ENCODE assay signal across 1 cellular context in genomic region chr11:74170694-74171629, GRCh38.
TF ChIP-seq lines count a peak whose summit lies in the region.

A gene with protein sequence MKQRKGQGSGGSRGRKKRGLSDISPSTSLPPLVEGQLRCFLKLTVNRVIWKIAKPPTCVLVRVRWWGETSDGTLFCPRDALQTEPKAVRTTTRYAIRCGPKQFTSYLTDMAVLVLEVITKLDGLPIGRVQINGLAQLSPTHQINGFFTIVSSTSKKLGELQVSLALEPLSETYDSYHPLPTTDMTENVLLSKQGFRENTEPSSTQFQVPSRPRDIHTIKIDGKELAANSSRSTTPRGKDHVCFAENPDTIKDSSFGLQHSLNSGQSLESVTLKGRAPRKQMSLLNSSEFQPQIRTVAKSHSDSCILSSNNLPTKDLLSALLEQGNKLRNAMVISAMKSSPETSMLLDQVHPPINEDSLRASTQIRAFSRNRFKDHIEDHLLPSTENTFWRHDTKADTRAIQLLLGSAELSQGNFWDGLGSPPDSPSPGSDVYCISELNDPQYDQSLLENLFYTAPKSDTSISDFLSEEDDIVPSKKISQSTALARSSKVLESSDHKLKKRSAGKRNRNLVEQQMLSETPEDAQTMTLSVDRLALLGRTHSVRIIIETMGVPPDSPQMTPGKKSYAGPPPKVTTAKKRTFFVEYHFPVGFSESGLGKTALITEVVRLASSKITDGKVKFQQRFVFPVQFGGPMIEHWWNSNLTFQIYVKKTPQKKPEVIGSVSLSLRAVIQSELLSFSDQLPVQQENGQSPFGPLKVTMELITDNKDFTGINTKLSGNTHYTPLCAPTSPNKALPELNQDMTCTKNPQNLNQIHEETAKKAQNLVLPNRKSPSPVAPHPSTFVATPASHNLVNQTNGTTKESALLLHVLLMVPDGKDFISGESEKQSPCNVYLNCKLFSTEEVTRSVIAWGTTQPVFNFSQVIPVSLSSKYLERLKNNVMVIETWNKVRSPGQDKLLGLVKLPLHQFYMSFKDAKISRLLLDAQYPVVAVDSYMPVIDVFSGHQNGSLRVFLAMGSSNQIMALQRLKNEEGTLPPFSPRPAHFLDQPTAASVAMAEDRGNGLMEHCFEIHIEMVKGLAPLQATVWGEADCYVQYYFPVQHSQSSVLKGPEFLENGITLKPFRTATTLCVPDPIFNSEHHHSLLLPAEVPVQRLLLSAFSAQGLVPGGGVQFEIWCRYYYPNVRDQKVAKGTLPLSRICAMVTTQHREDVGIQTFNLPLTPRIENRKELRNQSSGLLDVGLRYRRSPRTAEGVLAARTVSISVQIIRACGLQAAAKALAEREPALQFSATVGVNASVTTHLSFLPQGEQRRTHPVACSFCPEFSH (N-terminal part only) (minus strand): TSS chr11:74171002. CDS start chr11:74170792, 210 bp downstream.
TSS of gene PPME1 (plus strand) at chr11:74171289. CDS start at chr11:74171422, 133 bp downstream.

TF ChIP-seq in HepG2, 621 proteins besides CTCF, POLR2A, EP300 and RAD21 (continued from another document and continues in another):
- TF ChIP-seq, protein P1, sequence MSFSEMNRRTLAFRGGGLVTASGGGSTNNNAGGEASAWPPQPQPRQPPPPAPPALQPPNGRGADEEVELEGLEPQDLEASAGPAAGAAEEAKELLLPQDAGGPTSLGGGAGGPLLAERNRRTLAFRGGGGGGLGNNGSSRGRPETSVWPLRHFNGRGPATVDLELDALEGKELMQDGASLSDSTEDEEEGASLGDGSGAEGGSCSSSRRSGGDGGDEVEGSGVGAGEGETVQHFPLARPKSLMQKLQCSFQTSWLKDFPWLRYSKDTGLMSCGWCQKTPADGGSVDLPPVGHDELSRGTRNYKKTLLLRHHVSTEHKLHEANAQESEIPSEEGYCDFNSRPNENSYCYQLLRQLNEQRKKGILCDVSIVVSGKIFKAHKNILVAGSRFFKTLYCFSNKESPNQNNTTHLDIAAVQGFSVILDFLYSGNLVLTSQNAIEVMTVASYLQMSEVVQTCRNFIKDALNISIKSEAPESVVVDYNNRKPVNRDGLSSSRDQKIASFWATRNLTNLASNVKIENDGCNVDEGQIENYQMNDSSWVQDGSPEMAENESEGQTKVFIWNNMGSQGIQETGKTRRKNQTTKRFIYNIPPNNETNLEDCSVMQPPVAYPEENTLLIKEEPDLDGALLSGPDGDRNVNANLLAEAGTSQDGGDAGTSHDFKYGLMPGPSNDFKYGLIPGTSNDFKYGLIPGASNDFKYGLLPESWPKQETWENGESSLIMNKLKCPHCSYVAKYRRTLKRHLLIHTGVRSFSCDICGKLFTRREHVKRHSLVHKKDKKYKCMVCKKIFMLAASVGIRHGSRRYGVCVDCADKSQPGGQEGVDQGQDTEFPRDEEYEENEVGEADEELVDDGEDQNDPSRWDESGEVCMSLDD (CRISPR knock-in tag; IDR thresholded peaks at IDR 0.05; ENCODE audit: borderline replicate concordance): no peak; the same call in 1 of the 2 replicates
- TF ChIP-seq PBX3 (CRISPR knock-in tag; IDR thresholded peaks at IDR 0.05; ENCODE audit: borderline replicate concordance): no peak
- peak; percentile 90 for TF ChIP-seq PHF8 (CRISPR knock-in tag; IDR thresholded peaks at IDR 0.05)
- TF ChIP-seq KLF6 (CRISPR knock-in tag; IDR thresholded peaks at IDR 0.05): peak; percentile 46; the same call in 1 of the 2 replicates
- TF ChIP-seq, protein P2, sequence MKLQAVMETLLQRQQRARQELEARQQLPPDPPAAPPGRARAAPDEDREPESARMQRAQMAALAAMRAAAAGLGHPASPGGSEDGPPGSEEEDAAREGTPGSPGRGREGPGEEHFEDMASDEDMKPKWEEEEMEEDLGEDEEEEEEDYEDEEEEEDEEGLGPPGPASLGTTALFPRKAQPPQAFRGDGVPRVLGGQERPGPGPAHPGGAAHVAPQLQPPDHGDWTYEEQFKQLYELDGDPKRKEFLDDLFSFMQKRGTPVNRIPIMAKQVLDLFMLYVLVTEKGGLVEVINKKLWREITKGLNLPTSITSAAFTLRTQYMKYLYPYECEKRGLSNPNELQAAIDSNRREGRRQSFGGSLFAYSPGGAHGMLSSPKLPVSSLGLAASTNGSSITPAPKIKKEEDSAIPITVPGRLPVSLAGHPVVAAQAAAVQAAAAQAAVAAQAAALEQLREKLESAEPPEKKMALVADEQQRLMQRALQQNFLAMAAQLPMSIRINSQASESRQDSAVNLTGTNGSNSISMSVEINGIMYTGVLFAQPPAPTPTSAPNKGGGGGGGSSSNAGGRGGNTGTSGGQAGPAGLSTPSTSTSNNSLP (IDR thresholded peaks at IDR 0.05; ENCODE audit: low read depth, low read length): no peak
- peak; percentile 96; the same call in 1 of the 2 replicates for TF ChIP-seq ZNF510 (CRISPR knock-in tag; IDR thresholded peaks at IDR 0.05; ENCODE audit: low read depth)
- no peak for TF ChIP-seq ATF3 (CRISPR knock-in tag; IDR thresholded peaks at IDR 0.05)
- TF ChIP-seq, protein P3, sequence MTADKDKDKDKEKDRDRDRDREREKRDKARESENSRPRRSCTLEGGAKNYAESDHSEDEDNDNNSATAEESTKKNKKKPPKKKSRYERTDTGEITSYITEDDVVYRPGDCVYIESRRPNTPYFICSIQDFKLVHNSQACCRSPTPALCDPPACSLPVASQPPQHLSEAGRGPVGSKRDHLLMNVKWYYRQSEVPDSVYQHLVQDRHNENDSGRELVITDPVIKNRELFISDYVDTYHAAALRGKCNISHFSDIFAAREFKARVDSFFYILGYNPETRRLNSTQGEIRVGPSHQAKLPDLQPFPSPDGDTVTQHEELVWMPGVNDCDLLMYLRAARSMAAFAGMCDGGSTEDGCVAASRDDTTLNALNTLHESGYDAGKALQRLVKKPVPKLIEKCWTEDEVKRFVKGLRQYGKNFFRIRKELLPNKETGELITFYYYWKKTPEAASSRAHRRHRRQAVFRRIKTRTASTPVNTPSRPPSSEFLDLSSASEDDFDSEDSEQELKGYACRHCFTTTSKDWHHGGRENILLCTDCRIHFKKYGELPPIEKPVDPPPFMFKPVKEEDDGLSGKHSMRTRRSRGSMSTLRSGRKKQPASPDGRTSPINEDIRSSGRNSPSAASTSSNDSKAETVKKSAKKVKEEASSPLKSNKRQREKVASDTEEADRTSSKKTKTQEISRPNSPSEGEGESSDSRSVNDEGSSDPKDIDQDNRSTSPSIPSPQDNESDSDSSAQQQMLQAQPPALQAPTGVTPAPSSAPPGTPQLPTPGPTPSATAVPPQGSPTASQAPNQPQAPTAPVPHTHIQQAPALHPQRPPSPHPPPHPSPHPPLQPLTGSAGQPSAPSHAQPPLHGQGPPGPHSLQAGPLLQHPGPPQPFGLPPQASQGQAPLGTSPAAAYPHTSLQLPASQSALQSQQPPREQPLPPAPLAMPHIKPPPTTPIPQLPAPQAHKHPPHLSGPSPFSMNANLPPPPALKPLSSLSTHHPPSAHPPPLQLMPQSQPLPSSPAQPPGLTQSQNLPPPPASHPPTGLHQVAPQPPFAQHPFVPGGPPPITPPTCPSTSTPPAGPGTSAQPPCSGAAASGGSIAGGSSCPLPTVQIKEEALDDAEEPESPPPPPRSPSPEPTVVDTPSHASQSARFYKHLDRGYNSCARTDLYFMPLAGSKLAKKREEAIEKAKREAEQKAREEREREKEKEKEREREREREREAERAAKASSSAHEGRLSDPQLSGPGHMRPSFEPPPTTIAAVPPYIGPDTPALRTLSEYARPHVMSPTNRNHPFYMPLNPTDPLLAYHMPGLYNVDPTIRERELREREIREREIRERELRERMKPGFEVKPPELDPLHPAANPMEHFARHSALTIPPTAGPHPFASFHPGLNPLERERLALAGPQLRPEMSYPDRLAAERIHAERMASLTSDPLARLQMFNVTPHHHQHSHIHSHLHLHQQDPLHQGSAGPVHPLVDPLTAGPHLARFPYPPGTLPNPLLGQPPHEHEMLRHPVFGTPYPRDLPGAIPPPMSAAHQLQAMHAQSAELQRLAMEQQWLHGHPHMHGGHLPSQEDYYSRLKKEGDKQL (CRISPR knock-in tag; IDR thresholded peaks at IDR 0.05; ENCODE audit: low read depth): no peak
- TF ChIP-seq HCFC1 (IDR thresholded peaks at IDR 0.05; ENCODE audit: low read depth, low read length): peak; percentile 86
- peak; percentile 53; the same call in 1 of the 2 replicates for TF ChIP-seq ZNF607 (CRISPR knock-in tag; IDR thresholded peaks at IDR 0.05; ENCODE audit: borderline replicate concordance)
- TF ChIP-seq, protein P4, sequence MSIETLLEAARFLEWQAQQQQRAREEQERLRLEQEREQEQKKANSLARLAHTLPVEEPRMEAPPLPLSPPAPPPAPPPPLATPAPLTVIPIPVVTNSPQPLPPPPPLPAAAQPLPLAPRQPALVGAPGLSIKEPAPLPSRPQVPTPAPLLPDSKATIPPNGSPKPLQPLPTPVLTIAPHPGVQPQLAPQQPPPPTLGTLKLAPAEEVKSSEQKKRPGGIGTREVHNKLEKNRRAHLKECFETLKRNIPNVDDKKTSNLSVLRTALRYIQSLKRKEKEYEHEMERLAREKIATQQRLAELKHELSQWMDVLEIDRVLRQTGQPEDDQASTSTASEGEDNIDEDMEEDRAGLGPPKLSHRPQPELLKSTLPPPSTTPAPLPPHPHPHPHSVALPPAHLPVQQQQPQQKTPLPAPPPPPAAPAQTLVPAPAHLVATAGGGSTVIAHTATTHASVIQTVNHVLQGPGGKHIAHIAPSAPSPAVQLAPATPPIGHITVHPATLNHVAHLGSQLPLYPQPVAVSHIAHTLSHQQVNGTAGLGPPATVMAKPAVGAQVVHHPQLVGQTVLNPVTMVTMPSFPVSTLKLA (IDR thresholded peaks at IDR 0.05): peak; percentile 53; the same call in 1 of the 2 replicates
- peak; percentile 83 for TF ChIP-seq KMT2B (CRISPR knock-in tag; IDR thresholded peaks at IDR 0.05)
- no peak for TF ChIP-seq ZNF530 (CRISPR knock-in tag; IDR thresholded peaks at IDR 0.05; ENCODE audit: low read depth)
- no peak for TF ChIP-seq MED13 (CRISPR knock-in tag; IDR thresholded peaks at IDR 0.05)
- TF ChIP-seq, protein P5, sequence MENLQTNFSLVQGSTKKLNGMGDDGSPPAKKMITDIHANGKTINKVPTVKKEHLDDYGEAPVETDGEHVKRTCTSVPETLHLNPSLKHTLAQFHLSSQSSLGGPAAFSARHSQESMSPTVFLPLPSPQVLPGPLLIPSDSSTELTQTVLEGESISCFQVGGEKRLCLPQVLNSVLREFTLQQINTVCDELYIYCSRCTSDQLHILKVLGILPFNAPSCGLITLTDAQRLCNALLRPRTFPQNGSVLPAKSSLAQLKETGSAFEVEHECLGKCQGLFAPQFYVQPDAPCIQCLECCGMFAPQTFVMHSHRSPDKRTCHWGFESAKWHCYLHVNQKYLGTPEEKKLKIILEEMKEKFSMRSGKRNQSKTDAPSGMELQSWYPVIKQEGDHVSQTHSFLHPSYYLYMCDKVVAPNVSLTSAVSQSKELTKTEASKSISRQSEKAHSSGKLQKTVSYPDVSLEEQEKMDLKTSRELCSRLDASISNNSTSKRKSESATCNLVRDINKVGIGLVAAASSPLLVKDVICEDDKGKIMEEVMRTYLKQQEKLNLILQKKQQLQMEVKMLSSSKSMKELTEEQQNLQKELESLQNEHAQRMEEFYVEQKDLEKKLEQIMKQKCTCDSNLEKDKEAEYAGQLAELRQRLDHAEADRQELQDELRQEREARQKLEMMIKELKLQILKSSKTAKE (CRISPR knock-in tag; IDR thresholded peaks at IDR 0.05; ENCODE audit: borderline replicate concordance): no peak
- TF ChIP-seq ZNF276 (CRISPR knock-in tag; IDR thresholded peaks at IDR 0.05; ENCODE audit: low read depth): peak; percentile 80; the same call in 1 of the 2 replicates
- TF ChIP-seq ZNF207 (IDR thresholded peaks at IDR 0.05; ENCODE audit: borderline replicate concordance): no peak
- no peak for TF ChIP-seq ZFYVE20 (CRISPR knock-in tag; IDR thresholded peaks at IDR 0.05; ENCODE audit: borderline replicate concordance, low read depth)
- TF ChIP-seq SATB2 (CRISPR knock-in tag; IDR thresholded peaks at IDR 0.05): 0 out of 2 replicates have a peak, but pooled peaks have one; percentile 26
- peak; percentile 74 for TF ChIP-seq SP4 (CRISPR knock-in tag; IDR thresholded peaks at IDR 0.05)
- TF ChIP-seq ZNF10 (CRISPR knock-in tag; IDR thresholded peaks at IDR 0.05; ENCODE audit: borderline replicate concordance, low read depth): no peak
- TF ChIP-seq, protein P6, sequence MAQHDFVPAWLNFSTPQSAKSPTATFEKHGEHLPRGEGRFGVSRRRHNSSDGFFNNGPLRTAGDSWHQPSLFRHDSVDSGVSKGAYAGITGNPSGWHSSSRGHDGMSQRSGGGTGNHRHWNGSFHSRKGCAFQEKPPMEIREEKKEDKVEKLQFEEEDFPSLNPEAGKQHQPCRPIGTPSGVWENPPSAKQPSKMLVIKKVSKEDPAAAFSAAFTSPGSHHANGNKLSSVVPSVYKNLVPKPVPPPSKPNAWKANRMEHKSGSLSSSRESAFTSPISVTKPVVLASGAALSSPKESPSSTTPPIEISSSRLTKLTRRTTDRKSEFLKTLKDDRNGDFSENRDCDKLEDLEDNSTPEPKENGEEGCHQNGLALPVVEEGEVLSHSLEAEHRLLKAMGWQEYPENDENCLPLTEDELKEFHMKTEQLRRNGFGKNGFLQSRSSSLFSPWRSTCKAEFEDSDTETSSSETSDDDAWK (CRISPR knock-in tag; IDR thresholded peaks at IDR 0.05): no peak
- no peak for TF ChIP-seq ZC3H4 (CRISPR knock-in tag; IDR thresholded peaks at IDR 0.05; ENCODE audit: borderline replicate concordance)
- TF ChIP-seq TEAD3 (CRISPR knock-in tag; optimal IDR thresholded peaks at IDR 0.05; ENCODE audit: borderline replicate concordance): peak; percentile 35
- peak; percentile 90; the same call in 1 of the 3 replicates for TF ChIP-seq MXI1 (IDR thresholded peaks at IDR 0.05; ENCODE audit: borderline replicate concordance, low read depth, low read length)
